In the genomic region with DNA sequence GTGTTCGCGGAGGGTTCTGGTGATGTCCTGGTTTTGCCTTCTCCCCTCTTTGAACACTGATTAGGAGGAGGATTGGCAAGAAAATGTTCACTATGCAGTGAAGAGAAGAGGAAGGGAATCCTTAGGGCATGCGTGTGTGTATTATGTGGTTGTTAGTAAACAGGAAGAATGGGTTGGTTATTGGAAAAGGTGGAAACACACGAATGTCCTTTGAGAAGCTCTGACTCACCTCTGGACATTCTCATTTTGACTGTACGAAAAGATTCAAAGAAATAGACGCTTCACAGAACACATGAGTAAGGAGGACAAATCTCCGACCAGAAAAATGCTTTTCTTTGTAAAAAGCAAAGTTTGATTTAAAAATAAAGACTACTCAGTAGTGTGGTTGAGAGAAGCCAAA, we compare ENCODE assay signal across 33 cellular contexts.
"Had no signal": no experiment of that assay in that cellular context is flagged by ENCODE, and none has a peak within 500 bp of the region (broad histone marks: within the 10 kb centered on the region; RNA-seq: fewer than 3 reads in every experiment).

No MANE protein-coding gene starts in this region.

- H3K27ac ChIP-seq: brain microvascular endothelial cell, PC-9, RWPE1, WERI-Rb-1 had no signal

- H3K36me3 Mint-ChIP-seq: activated CD8-positive, alpha-beta memory T cell treated with anti-CD3 and anti-CD28 coated beads, Interleukin-2, amount 10 ng/mL, durations not matched to agents 7 days and 5 days; activated naive CD4-positive, alpha-beta T cell treated with anti-CD3 and anti-CD28 coated beads, Interleukin-2, amount 10 ng/mL, durations not matched to agents 7 days and 5 days; activated naive CD8-positive, alpha-beta T cell had no signal

- H3K36me3 ChIP-seq: brain microvascular endothelial cell had no signal

- H3K27ac Mint-ChIP-seq: activated CD4-positive, alpha-beta memory T cell treated with anti-CD3 and anti-CD28 coated beads, Interleukin-2, amount 10 ng/mL, durations not matched to agents 7 days and 5 days; activated CD8-positive, alpha-beta memory T cell treated with anti-CD3 and anti-CD28 coated beads, Interleukin-2, amount 10 ng/mL, durations not matched to agents 7 days and 5 days; activated naive CD4-positive, alpha-beta T cell treated with anti-CD3 and anti-CD28 coated beads, Interleukin-2, amount 10 ng/mL, durations not matched to agents 7 days and 5 days; activated naive CD8-positive, alpha-beta T cell; activated naive CD8-positive, alpha-beta T cell treated with anti-CD3 and anti-CD28 coated beads, Interleukin-2, amount 50 U/mL, for 24 hours had no signal

- H3K27me3 ChIP-seq: brain microvascular endothelial cell had no signal

- H3K4me3 ChIP-seq: PC-9 had no signal

- H3K9me3 Mint-ChIP-seq: activated CD4-positive, alpha-beta memory T cell treated with anti-CD3 and anti-CD28 coated beads, Interleukin-2, amount 10 ng/mL, durations not matched to agents 7 days and 5 days; activated naive CD4-positive, alpha-beta T cell treated with anti-CD3 and anti-CD28 coated beads, Interleukin-2, amount 10 ng/mL, durations not matched to agents 7 days and 5 days; activated naive CD8-positive, alpha-beta T cell treated with anti-CD3 and anti-CD28 coated beads, Interleukin-2, amount 50 U/mL, for 24 hours had no signal

- DNase-seq: activated CD4-positive, alpha-beta memory T cell treated with anti-CD3 and anti-CD28 coated beads, Interleukin-2, amount 10 ng/mL, durations not matched to agents 7 days and 5 days; activated CD4-positive, alpha-beta T cell treated with anti-CD3 and anti-CD28 coated beads for 1 hour; activated CD4-positive, alpha-beta T cell treated with anti-CD3 and anti-CD28 coated beads for 48 hours; activated CD4-positive, CD25-positive, alpha-beta regulatory T cell; activated CD8-positive, alpha-beta memory T cell treated with anti-CD3 and anti-CD28 coated beads for 24 hours; activated CD8-positive, alpha-beta memory T cell treated with anti-CD3 and anti-CD28 coated beads, Interleukin-2, amount 10 ng/mL, durations not matched to agents 7 days and 5 days; activated CD8-positive, alpha-beta memory T cell treated with anti-CD3 and anti-CD28 coated beads, Interleukin-2, amount 50 U/mL, for 48 hours; activated effector memory CD4-positive, alpha-beta T cell treated with Interleukin-2 at 50 U/mL for 16 hours; activated naive CD4-positive, alpha-beta T cell treated with anti-CD3 and anti-CD28 coated beads, Interleukin-2, amount 10 ng/mL, durations not matched to agents 7 days and 5 days; activated naive CD8-positive, alpha-beta T cell treated with anti-CD3 and anti-CD28 coated beads, Interleukin-2, amount 50 U/mL, for 24 hours; activated T-cell treated with anti-CD3 and anti-CD28 coated beads, Interleukin-2, amount 50 U/mL, for 48 hours; anterior cingulate cortex; brain microvascular endothelial cell; central memory CD4-positive, alpha-beta T cell; NCI-H1048; NCI-H1436 treated with DMSO at 0.1 percent for 48 hours; NCI-H187; NCI-H2029 treated with DMSO at 0.1 percent for 48 hours; NCI-H2107; NCI-H2171; NCI-H510A; NCI-H526; NCI-H748 treated with DMSO at 0.1 percent for 48 hours; NK-92 treated with Interleukin-12 subunit alpha and Interleukin-12 subunit beta, amount 100 ng/mL, for 24 hours; PC-9; SW 1271; T-helper 1 cell; T-helper 2 cell; T-helper 9 cell; WERI-Rb-1 had no signal

- H3K4me1 Mint-ChIP-seq: activated CD4-positive, alpha-beta memory T cell treated with anti-CD3 and anti-CD28 coated beads, Interleukin-2, amount 10 ng/mL, durations not matched to agents 7 days and 5 days; activated CD8-positive, alpha-beta memory T cell treated with anti-CD3 and anti-CD28 coated beads, Interleukin-2, amount 10 ng/mL, durations not matched to agents 7 days and 5 days; activated naive CD4-positive, alpha-beta T cell treated with anti-CD3 and anti-CD28 coated beads, Interleukin-2, amount 10 ng/mL, durations not matched to agents 7 days and 5 days; activated naive CD8-positive, alpha-beta T cell treated with anti-CD3 and anti-CD28 coated beads, Interleukin-2, amount 50 U/mL, for 24 hours had no signal

- H3K4me3 Mint-ChIP-seq: activated CD4-positive, alpha-beta memory T cell treated with anti-CD3 and anti-CD28 coated beads, Interleukin-2, amount 10 ng/mL, durations not matched to agents 7 days and 5 days; activated CD8-positive, alpha-beta memory T cell treated with anti-CD3 and anti-CD28 coated beads, Interleukin-2, amount 10 ng/mL, durations not matched to agents 7 days and 5 days; activated naive CD4-positive, alpha-beta T cell treated with anti-CD3 and anti-CD28 coated beads, Interleukin-2, amount 10 ng/mL, durations not matched to agents 7 days and 5 days; activated naive CD8-positive, alpha-beta T cell; activated naive CD8-positive, alpha-beta T cell treated with anti-CD3 and anti-CD28 coated beads, Interleukin-2, amount 50 U/mL, for 24 hours had no signal

- ATAC-seq: activated CD8-positive, alpha-beta memory T cell treated with anti-CD3 and anti-CD28 coated beads, Interleukin-2, amount 10 ng/mL, durations not matched to agents 7 days and 5 days; activated naive CD8-positive, alpha-beta T cell treated with anti-CD3 and anti-CD28 coated beads, Interleukin-2, amount 50 U/mL, for 24 hours; Right ventricle myocardium inferior had no signal
